Comparison of ENCODE assay signal across 12 cellular contexts in genomic region chr1:190475394-190476250, GRCh38. TPM values are rescaled to one million over a fixed set of nuclear protein-coding genes. Genes with fewer than 3 reads are reported as not detected.
DNase-seq lines count a peak whose midpoint lies in the region; ATAC-seq and TF ChIP-seq lines count a peak whose summit lies in the region.
"Had no signal": no experiment of that assay in that cellular context is flagged by ENCODE, and none has a peak within 500 bp of the region (broad histone marks: within the 10 kb centered on the region; RNA-seq: fewer than 3 reads in every experiment).

No MANE protein-coding gene starts in this region.

- no peak overlapping the region for H3K23ac ChIP-seq in neuronal stem cell (ENCODE audit: low read depth, low read length, poor library complexity)

- WGBS in neuronal stem cell (ENCODE audit: extremely low coverage in 2 of 2, insufficient read length in 2 of 2, insufficient replicate concordance in 1 of 2), 2 donors = no CpG with 5 or more reads among the region's 30 CpGs

- peak overlapping the region; percentile 75 for H2AFZ ChIP-seq in neuronal stem cell (ENCODE audit: low read length)

- H3K27me3 ChIP-seq in neuronal stem cell (ENCODE audit: control insufficient read depth in 3 of 3, insufficient read depth in 3 of 3, low read depth in 1 of 3, low read length in 3 of 3) = peaks cover 0 to 21% (median 0%) of the 10 kb centered on the region in 3 experiments

- no peak overlapping the region for H3K27ac ChIP-seq in neuronal stem cell (replicated peaks; ENCODE audit: low read length)
- H3K27ac ChIP-seq: BLaER1, skin epidermis had no signal

- intact Hi-C loops in head of caudate nucleus (cut with DNase I) = no loop called here

- ATAC-seq in GM21717 (IDR thresholded peaks at IDR 0.05; ENCODE audit: unreplicated experiment) = no peak
- ATAC-seq: T-cell had no signal

- no peak overlapping the region for H3K4ac ChIP-seq in neuronal stem cell (ENCODE audit: low read length)

- no peak for TF ChIP-seq CTCF in GM20000 (IDR thresholded peaks at IDR 0.05; ENCODE audit: extremely low read depth, missing control alignments)

- no peaks in the 10 kb centered on the region for H3K36me3 ChIP-seq in neuronal stem cell (replicated peaks in 1 of 2; ENCODE audit: control insufficient read depth in 2 of 2, insufficient read depth in 2 of 2, low read length in 2 of 2)
- H3K36me3 ChIP-seq: BLaER1 had no signal

- H2BK12ac ChIP-seq in neuronal stem cell (ENCODE audit: low read length) = peak overlapping the region; percentile 66

- no peak overlapping the region for H3K14ac ChIP-seq in neuronal stem cell (ENCODE audit: low read length)

- H4K91ac ChIP-seq in neuronal stem cell (ENCODE audit: low read depth, low read length, poor library complexity) = no peak overlapping the region

- no peak overlapping the region for H2AK5ac ChIP-seq in neuronal stem cell (ENCODE audit: low read depth, low read length)

- H3K4me1 ChIP-seq in neuronal stem cell (ENCODE audit: control insufficient read depth in 2 of 2, insufficient read depth in 1 of 2, low read depth in 1 of 2, low read length in 2 of 2) = peaks cover 5 to 8% of the 10 kb centered on the region in 2 donors

- no peak overlapping the region for H4K8ac ChIP-seq in neuronal stem cell (ENCODE audit: low read depth, low read length)

- peak overlapping the region; percentile 80 for H3K4me2 ChIP-seq in neuronal stem cell (ENCODE audit: insufficient read depth, low read length, poor library complexity, severe bottlenecking)
- H3K4me2 ChIP-seq: BLaER1 had no signal

- peak overlapping the region; percentile 52 for H3K18ac ChIP-seq in neuronal stem cell (ENCODE audit: low read length)

- H3K9ac ChIP-seq in neuronal stem cell (ENCODE audit: low read depth, low read length, poor library complexity) = peak overlapping the region; percentile 77
- H3K9ac ChIP-seq: BLaER1 had no signal

- DNase-seq in DMS53 treated with DMSO at 0.1 percent for 48 hours (lab: John Stamatoyannopoulos, UW; ENCODE audit: unreplicated experiment) = peak; percentile 10
- DNase-seq in amniotic epithelial cell (ENCODE audit: low read depth) = peak; percentile 17
- DNase-seq in head of caudate nucleus = peak in 22 of 42 donors; percentile 9 to 46 (median 23)
- no peak for DNase-seq in neuronal stem cell (ENCODE audit: low spot score)
- DNase-seq in SW480 (ENCODE audit: low spot score) = no peak
- no peak for DNase-seq in hippocampal formation (lab: John Stamatoyannopoulos, UW)
- no peak for DNase-seq in GM20000 (ENCODE audit: low spot score)
- DNase-seq: NCI-H524, T-cell had no signal

- H3K4me3 ChIP-seq in neuronal stem cell (ENCODE audit: low read length in 2 of 2) = peak overlapping the region in 1 of 2 donors; percentile 75
- H3K4me3 ChIP-seq: BLaER1, skin epidermis had no signal

- H3K79me1 ChIP-seq in neuronal stem cell (ENCODE audit: low read depth, low read length) = no peaks in the 10 kb centered on the region

- no peak overlapping the region for H2BK120ac ChIP-seq in neuronal stem cell (ENCODE audit: low read depth, low read length)

- no peaks in the 10 kb centered on the region for H3K9me3 ChIP-seq in neuronal stem cell (replicated peaks in 1 of 2; ENCODE audit: control insufficient read depth in 2 of 2, insufficient read depth in 1 of 2, low read depth in 1 of 2, low read length in 2 of 2)
- H3K9me3 ChIP-seq: BLaER1 had no signal

- H2BK15ac ChIP-seq in neuronal stem cell (ENCODE audit: low read length) = no peak overlapping the region

- H2BK5ac ChIP-seq in neuronal stem cell (ENCODE audit: low read length) = no peak overlapping the region

RNA-seq across cellular contexts. Expression of gene BRINP3, which starts 2.0 kb away (rescaled TPM):
- polyA plus RNA-seq in neuronal stem cell (2013, experiment 1 of 2) = 0.10 TPM
- not detected for polyA plus RNA-seq in neuronal stem cell (2013, experiment 2 of 2)

Comparison
In these comparisons a context has a peak if more than half of its experiments do, and no peak if none do; other contexts are left out.
1. DNase-seq: peak in DMS53 treated with DMSO at 0.1 percent for 48 hours (single experiment), amniotic epithelial cell (single experiment) and head of caudate nucleus (22 of 42); none in neuronal stem cell (single experiment), SW480 (single experiment), hippocampal formation (0 of 2) and GM20000 (single experiment).